ENCODE assay signal across 1 cellular context in genomic region chr15:41115652-41116115, GRCh38.
TF ChIP-seq lines count a peak whose summit lies in the region.

No MANE protein-coding gene starts in this region.

TF ChIP-seq in GM12878, 131 proteins besides CTCF, POLR2A, EP300 and RAD21 (continued from another document):
- peak; percentile 96 for TF ChIP-seq NKRF (conservative IDR thresholded peaks at IDR 0.05)
- TF ChIP-seq FOS (IDR thresholded peaks at IDR 0.05; ENCODE audit: borderline replicate concordance, extremely low read depth, insufficient read length) = no peak
- 0 out of 2 replicates have a peak, but pooled peaks have one; percentile 17 for TF ChIP-seq ZNF687 (IDR thresholded peaks at IDR 0.05)
- TF ChIP-seq PAX8 (IDR thresholded peaks at IDR 0.05) = no peak
- TF ChIP-seq HDAC6 (IDR thresholded peaks at IDR 0.05; ENCODE audit: unreplicated experiment) = no peak
- no peak for TF ChIP-seq PRDM15 (CRISPR knock-in tag; IDR thresholded peaks at IDR 0.05)
- TF ChIP-seq REST (IDR thresholded peaks at IDR 0.05; ENCODE audit: low read depth, low read length) = no peak
- no peak for TF ChIP-seq CEBPZ (IDR thresholded peaks at IDR 0.05; ENCODE audit: low read depth, low read length)
- TF ChIP-seq ELK1 (IDR thresholded peaks at IDR 0.05; ENCODE audit: low read depth, low read length) = no peak
